ENCODE assay signal across 1 cellular context in the genomic region with DNA sequence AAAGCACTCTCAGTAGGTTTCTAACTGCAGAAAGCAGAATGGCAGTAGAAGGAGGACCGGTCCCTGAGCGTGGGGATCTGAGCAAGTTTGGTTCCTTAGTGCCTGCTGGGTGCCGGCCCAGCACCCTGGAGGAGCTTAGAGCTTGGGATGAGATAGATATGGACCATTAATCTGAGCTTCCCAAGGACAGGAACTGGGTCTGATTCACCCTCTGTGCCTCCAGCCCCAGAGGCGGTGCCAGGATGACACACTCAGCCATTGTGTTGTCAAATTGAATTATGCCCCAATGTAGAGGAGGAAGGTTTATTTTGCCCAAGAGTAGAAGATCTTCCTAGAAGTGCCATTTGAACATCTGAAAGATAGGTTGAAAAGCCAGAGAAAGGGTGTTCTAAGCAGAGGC.
TF ChIP-seq lines count a peak whose summit lies in the region.

No MANE protein-coding gene starts in this region.

TF ChIP-seq in HepG2, 621 proteins besides CTCF, POLR2A, EP300 and RAD21 (continued from another document):
- TF ChIP-seq, protein P1, sequence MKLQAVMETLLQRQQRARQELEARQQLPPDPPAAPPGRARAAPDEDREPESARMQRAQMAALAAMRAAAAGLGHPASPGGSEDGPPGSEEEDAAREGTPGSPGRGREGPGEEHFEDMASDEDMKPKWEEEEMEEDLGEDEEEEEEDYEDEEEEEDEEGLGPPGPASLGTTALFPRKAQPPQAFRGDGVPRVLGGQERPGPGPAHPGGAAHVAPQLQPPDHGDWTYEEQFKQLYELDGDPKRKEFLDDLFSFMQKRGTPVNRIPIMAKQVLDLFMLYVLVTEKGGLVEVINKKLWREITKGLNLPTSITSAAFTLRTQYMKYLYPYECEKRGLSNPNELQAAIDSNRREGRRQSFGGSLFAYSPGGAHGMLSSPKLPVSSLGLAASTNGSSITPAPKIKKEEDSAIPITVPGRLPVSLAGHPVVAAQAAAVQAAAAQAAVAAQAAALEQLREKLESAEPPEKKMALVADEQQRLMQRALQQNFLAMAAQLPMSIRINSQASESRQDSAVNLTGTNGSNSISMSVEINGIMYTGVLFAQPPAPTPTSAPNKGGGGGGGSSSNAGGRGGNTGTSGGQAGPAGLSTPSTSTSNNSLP (IDR thresholded peaks at IDR 0.05; ENCODE audit: low read depth, low read length) = no peak
- TF ChIP-seq ZSCAN20 (CRISPR knock-in tag; IDR thresholded peaks at IDR 0.05; ENCODE audit: borderline replicate concordance) = no peak
- TF ChIP-seq FOXC1 (CRISPR knock-in tag; IDR thresholded peaks at IDR 0.05; ENCODE audit: borderline replicate concordance) = no peak
- TF ChIP-seq, protein P2, sequence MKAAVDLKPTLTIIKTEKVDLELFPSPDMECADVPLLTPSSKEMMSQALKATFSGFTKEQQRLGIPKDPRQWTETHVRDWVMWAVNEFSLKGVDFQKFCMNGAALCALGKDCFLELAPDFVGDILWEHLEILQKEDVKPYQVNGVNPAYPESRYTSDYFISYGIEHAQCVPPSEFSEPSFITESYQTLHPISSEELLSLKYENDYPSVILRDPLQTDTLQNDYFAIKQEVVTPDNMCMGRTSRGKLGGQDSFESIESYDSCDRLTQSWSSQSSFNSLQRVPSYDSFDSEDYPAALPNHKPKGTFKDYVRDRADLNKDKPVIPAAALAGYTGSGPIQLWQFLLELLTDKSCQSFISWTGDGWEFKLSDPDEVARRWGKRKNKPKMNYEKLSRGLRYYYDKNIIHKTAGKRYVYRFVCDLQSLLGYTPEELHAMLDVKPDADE (CRISPR knock-in tag; IDR thresholded peaks at IDR 0.05) = no peak
- no peak for TF ChIP-seq NRL (CRISPR knock-in tag; IDR thresholded peaks at IDR 0.05; ENCODE audit: borderline replicate concordance)
- TF ChIP-seq, protein P3, sequence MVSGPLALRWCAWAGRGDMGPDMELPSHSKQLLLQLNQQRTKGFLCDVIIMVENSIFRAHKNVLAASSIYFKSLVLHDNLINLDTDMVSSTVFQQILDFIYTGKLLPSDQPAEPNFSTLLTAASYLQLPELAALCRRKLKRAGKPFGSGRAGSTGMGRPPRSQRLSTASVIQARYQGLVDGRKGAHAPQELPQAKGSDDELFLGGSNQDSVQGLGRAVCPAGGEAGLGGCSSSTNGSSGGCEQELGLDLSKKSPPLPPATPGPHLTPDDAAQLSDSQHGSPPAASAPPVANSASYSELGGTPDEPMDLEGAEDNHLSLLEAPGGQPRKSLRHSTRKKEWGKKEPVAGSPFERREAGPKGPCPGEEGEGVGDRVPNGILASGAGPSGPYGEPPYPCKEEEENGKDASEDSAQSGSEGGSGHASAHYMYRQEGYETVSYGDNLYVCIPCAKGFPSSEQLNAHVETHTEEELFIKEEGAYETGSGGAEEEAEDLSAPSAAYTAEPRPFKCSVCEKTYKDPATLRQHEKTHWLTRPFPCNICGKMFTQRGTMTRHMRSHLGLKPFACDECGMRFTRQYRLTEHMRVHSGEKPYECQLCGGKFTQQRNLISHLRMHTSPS (CRISPR knock-in tag; IDR thresholded peaks at IDR 0.05; ENCODE audit: low read depth) = no peak
- no peak for TF ChIP-seq MYNN (CRISPR knock-in tag; IDR thresholded peaks at IDR 0.05; ENCODE audit: low read depth)
- no peak for TF ChIP-seq HIVEP1 (CRISPR knock-in tag; IDR thresholded peaks at IDR 0.05)
- TF ChIP-seq SOX5 (CRISPR knock-in tag; IDR thresholded peaks at IDR 0.05; ENCODE audit: borderline replicate concordance) = no peak
- TF ChIP-seq SMC3 (IDR thresholded peaks at IDR 0.05; ENCODE audit: low read length) = no peak
- TF ChIP-seq, protein P4, sequence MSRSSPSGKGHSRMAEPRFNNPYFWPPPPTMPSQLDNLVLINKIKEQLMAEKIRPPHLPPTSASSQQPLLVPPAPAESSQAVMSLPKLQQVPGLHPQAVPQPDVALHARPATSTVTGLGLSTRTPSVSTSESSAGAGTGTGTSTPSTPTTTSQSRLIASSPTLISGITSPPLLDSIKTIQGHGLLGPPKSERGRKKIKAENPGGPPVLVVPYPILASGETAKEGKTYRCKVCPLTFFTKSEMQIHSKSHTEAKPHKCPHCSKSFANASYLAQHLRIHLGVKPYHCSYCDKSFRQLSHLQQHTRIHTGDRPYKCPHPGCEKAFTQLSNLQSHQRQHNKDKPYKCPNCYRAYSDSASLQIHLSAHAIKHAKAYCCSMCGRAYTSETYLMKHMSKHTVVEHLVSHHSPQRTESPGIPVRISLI (CRISPR knock-in tag; IDR thresholded peaks at IDR 0.05; ENCODE audit: borderline replicate concordance) = no peak
- TF ChIP-seq ZNF143 (CRISPR knock-in tag; IDR thresholded peaks at IDR 0.05) = no peak
- TF ChIP-seq, protein P5, sequence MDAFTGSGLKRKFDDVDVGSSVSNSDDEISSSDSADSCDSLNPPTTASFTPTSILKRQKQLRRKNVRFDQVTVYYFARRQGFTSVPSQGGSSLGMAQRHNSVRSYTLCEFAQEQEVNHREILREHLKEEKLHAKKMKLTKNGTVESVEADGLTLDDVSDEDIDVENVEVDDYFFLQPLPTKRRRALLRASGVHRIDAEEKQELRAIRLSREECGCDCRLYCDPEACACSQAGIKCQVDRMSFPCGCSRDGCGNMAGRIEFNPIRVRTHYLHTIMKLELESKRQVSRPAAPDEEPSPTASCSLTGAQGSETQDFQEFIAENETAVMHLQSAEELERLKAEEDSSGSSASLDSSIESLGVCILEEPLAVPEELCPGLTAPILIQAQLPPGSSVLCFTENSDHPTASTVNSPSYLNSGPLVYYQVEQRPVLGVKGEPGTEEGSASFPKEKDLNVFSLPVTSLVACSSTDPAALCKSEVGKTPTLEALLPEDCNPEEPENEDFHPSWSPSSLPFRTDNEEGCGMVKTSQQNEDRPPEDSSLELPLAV (CRISPR knock-in tag; conservative IDR thresholded peaks at IDR 0.05; ENCODE audit: low read depth) = no peak
- TF ChIP-seq ZNF607 (CRISPR knock-in tag; IDR thresholded peaks at IDR 0.05; ENCODE audit: borderline replicate concordance) = no peak
TF ChIP-seq in HepG2: peak in this region for 0.
